ENCODE assay signal across 8 cellular contexts in the genomic region with DNA sequence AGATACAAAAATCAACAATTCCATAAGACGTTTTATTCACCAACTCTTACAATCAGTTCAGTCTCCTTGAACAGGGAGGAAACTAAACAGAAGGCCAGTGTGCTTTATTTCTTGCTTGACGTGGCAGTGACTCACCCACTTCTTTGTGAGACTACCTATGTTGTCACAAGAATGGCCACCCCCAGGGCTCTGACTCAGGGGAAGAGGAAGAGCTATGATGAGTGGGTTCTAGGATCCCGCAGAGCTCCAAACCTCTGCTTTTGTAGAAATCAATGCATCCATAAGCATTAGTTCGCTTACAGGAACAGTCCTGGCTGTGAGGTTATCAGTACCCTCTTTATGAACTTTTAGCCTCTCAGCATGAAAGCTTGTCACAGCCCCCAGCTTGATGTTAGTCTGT.
DNase-seq lines count a peak whose midpoint lies in the region; ATAC-seq and TF ChIP-seq lines count a peak whose summit lies in the region.

No MANE protein-coding gene starts in this region.

- H3K4me3 Mint-ChIP-seq in activated CD8-positive, alpha-beta T cell treated with anti-CD3 and anti-CD28 coated beads for 36 hours, result no peak overlapping the region
- H3K4me3 Mint-ChIP-seq in activated CD8-positive, alpha-beta T cell treated with anti-CD3 and anti-CD28 coated beads, Interleukin-2, amount 10 ng/mL, durations not matched to agents 7 days and 5 days, result no peak overlapping the region

- no peaks in the 10 kb centered on the region for H3K36me3 Mint-ChIP-seq in activated CD8-positive, alpha-beta T cell treated with anti-CD3 and anti-CD28 coated beads for 36 hours (ENCODE audit: low read depth)
- no peaks in the 10 kb centered on the region for H3K36me3 Mint-ChIP-seq in activated CD8-positive, alpha-beta T cell treated with anti-CD3 and anti-CD28 coated beads, Interleukin-2, amount 10 ng/mL, durations not matched to agents 7 days and 5 days (ENCODE audit: low read depth)

- peak; percentile 56 for ATAC-seq in activated CD8-positive, alpha-beta T cell treated with anti-CD3 and anti-CD28 coated beads for 36 hours
- no peak for ATAC-seq in activated CD8-positive, alpha-beta T cell treated with anti-CD3 and anti-CD28 coated beads, Interleukin-2, amount 10 ng/mL, durations not matched to agents 7 days and 5 days
- ATAC-seq in HG03460 (IDR thresholded peaks at IDR 0.05; ENCODE audit: unreplicated experiment) (no peak), GM18511 (IDR thresholded peaks at IDR 0.05; ENCODE audit: unreplicated experiment) (no peak)

- H3K27me3 Mint-ChIP-seq in activated CD8-positive, alpha-beta T cell treated with anti-CD3 and anti-CD28 coated beads for 36 hours, result no peaks in the 10 kb centered on the region
- H3K27me3 Mint-ChIP-seq in activated CD8-positive, alpha-beta T cell treated with anti-CD3 and anti-CD28 coated beads, Interleukin-2, amount 10 ng/mL, durations not matched to agents 7 days and 5 days (ENCODE audit: low read depth), result peaks cover 10% of the 10 kb centered on the region

- no peak for TF ChIP-seq POLR2A in uterus (IDR thresholded peaks at IDR 0.05)

- H3K9me3 ChIP-seq in uterus, result no peaks in the 10 kb centered on the region

- no peaks in the 10 kb centered on the region for H3K27me3 ChIP-seq in uterus

- POLR2A ChIA-PET in activated CD8-positive, alpha-beta T cell treated with anti-CD3 and anti-CD28 coated beads for 36 hours (lab: Charles Lee), result no interaction called here
- POLR2A ChIA-PET in activated CD8-positive, alpha-beta T cell treated with anti-CD3 and anti-CD28 coated beads, Interleukin-2, amount 10 ng/mL, durations not matched to agents 7 days and 5 days (lab: Charles Lee), result no interaction called here

- no peaks in the 10 kb centered on the region for H3K4me1 Mint-ChIP-seq in activated CD8-positive, alpha-beta T cell treated with anti-CD3 and anti-CD28 coated beads for 36 hours (ENCODE audit: low read depth)
- H3K4me1 Mint-ChIP-seq in activated CD8-positive, alpha-beta T cell treated with anti-CD3 and anti-CD28 coated beads, Interleukin-2, amount 10 ng/mL, durations not matched to agents 7 days and 5 days (ENCODE audit: low read depth), result no peaks in the 10 kb centered on the region

- no peak overlapping the region for H3K27ac Mint-ChIP-seq in activated CD8-positive, alpha-beta T cell treated with anti-CD3 and anti-CD28 coated beads for 36 hours
- no peak overlapping the region for H3K27ac Mint-ChIP-seq in activated CD8-positive, alpha-beta T cell treated with anti-CD3 and anti-CD28 coated beads, Interleukin-2, amount 10 ng/mL, durations not matched to agents 7 days and 5 days

- H3K4me1 ChIP-seq in uterus, result no peaks in the 10 kb centered on the region

- no peaks in the 10 kb centered on the region for H3K9me3 Mint-ChIP-seq in activated CD8-positive, alpha-beta T cell treated with anti-CD3 and anti-CD28 coated beads for 36 hours
- H3K9me3 Mint-ChIP-seq in activated CD8-positive, alpha-beta T cell treated with anti-CD3 and anti-CD28 coated beads, Interleukin-2, amount 10 ng/mL, durations not matched to agents 7 days and 5 days (ENCODE audit: insufficient read depth), result no peaks in the 10 kb centered on the region

- H3K36me3 ChIP-seq in uterus, result no peaks in the 10 kb centered on the region

- CTCF ChIA-PET in activated CD8-positive, alpha-beta T cell treated with anti-CD3 and anti-CD28 coated beads for 36 hours (lab: Charles Lee), result no interaction called here
- CTCF ChIA-PET in activated CD8-positive, alpha-beta T cell treated with anti-CD3 and anti-CD28 coated beads, Interleukin-2, amount 10 ng/mL, durations not matched to agents 7 days and 5 days (lab: Charles Lee), result no interaction called here

- DNase-seq in activated CD8-positive, alpha-beta T cell treated with anti-CD3 and anti-CD28 coated beads for 36 hours, result peak; percentile 25
- no peak for DNase-seq in activated CD8-positive, alpha-beta T cell treated with anti-CD3 and anti-CD28 coated beads, Interleukin-2, amount 10 ng/mL, durations not matched to agents 7 days and 5 days
- DNase-seq in RKO (ENCODE audit: low spot score) (peak; percentile 98), fibroblast of the conjunctiva (ENCODE audit: low read depth) (peak; percentile 72), uterus (no peak)
- DNase-seq in stimulated activated CD4-positive, alpha-beta T cell treated with anti-CD3 and anti-CD28 coated beads, Interleukin-4, amount 100 ng/mL, for 24 hours, result peak; percentile 5

- H3K27ac ChIP-seq in uterus, result no peak overlapping the region

- no peak for TF ChIP-seq CTCF in activated CD8-positive, alpha-beta T cell treated with anti-CD3 and anti-CD28 coated beads for 36 hours (IDR thresholded peaks at IDR 0.05)
- TF ChIP-seq CTCF in uterus (IDR thresholded peaks at IDR 0.05), result no peak

- intact Hi-C loops in activated CD8-positive, alpha-beta T cell treated with anti-CD3 and anti-CD28 coated beads for 36 hours (cut with micrococcal nuclease), result no loop called here
- intact Hi-C loops in uterus (cut with DNase I; ENCODE audit: low total_unique reads), result no loop called here

- no peak overlapping the region for H3K4me3 ChIP-seq in uterus

Comparison
In these comparisons a context has a peak if more than half of its experiments do, and no peak if none do; other contexts are left out.
1. DNase-seq: peak in activated CD8-positive, alpha-beta T cell treated with anti-CD3 and anti-CD28 coated beads for 36 hours (single experiment), RKO (single experiment), fibroblast of the conjunctiva (single experiment) and stimulated activated CD4-positive, alpha-beta T cell treated with anti-CD3 and anti-CD28 coated beads, Interleukin-4, amount 100 ng/mL, for 24 hours (single experiment); none in activated CD8-positive, alpha-beta T cell treated with anti-CD3 and anti-CD28 coated beads, Interleukin-2, amount 10 ng/mL, durations not matched to agents 7 days and 5 days (single experiment) and uterus (0 of 2).